8 cellular contexts compared by ENCODE assay signal in genomic region chr1:35929730-35930592, GRCh38. TPM values are rescaled to one million over a fixed set of nuclear protein-coding genes. Genes with fewer than 3 reads are reported as not detected.
DNase-seq lines count a peak whose midpoint lies in the region; ATAC-seq and TF ChIP-seq lines count a peak whose summit lies in the region.

No MANE protein-coding gene starts in this region.

- no peaks in the 10 kb centered on the region for H3K9me3 ChIP-seq in AG04450 (ENCODE audit: control insufficient read depth, insufficient read depth, low read length)
- no peaks in the 10 kb centered on the region for H3K9me3 ChIP-seq in esophagus (ENCODE audit: control insufficient read depth in 2 of 2, insufficient read depth in 1 of 2, low read depth in 1 of 2, low read length in 1 of 2)
- no peaks in the 10 kb centered on the region for H3K9me3 ChIP-seq in muscle layer of colon (ENCODE audit: low read length)
- H3K9me3 ChIP-seq in stomach smooth muscle (ENCODE audit: control insufficient read depth in 2 of 2, low read length in 2 of 2) = no peaks in the 10 kb centered on the region

- WGBS in esophagus, 2 donors = 1% methylated on average over 15 of the region's 15 CpGs

- CTCF ChIA-PET in AG04450 (lab: Charles Lee) = no interaction called here

- POLR2A ChIA-PET in AG04450 (lab: Yijun Ruan, JAX) = no interaction called here

- no peak for ATAC-seq in GM19455 (IDR thresholded peaks at IDR 0.05; ENCODE audit: unreplicated experiment)

- peak overlapping the region; percentile 76 for H3K27ac ChIP-seq in AG04450 (ENCODE audit: low read depth, low read length)
- peak overlapping the region; percentile 98 to 100 for H3K27ac ChIP-seq in esophagus (ENCODE audit: low read depth in 2 of 2, low read length in 1 of 2)
- peak overlapping the region; percentile 74 for H3K27ac ChIP-seq in muscle layer of colon (ENCODE audit: low read depth, low read length)
- H3K27ac ChIP-seq in stomach smooth muscle (ENCODE audit: low read length) = peak overlapping the region; percentile 97

- H3K4me3 ChIP-seq in AG04450 (ENCODE audit: low read depth, low read length) (peak overlapping the region; percentile 83), esophagus (ENCODE audit: low read depth in 1 of 2, low read length in 2 of 2) (peak overlapping the region; percentile 80 to 94), muscle layer of colon (ENCODE audit: low read depth in 1 of 2, low read length in 2 of 2) (peak overlapping the region; percentile 60 to 85), stomach smooth muscle (ENCODE audit: low read length in 2 of 2) (peak overlapping the region; percentile 86 to 91)

- H3K9ac ChIP-seq in muscle layer of colon (ENCODE audit: low read length) (peak overlapping the region; percentile 88), stomach smooth muscle (ENCODE audit: low read length in 2 of 2) (peak overlapping the region; percentile 91 to 94)

- DNase-seq in AG04450 (ENCODE audit: low read depth, low spot score) (no peak), GM19238 (ENCODE audit: insufficient read length, low spot score) (peak; percentile 5), NCI-H510A (lab: John Stamatoyannopoulos, UW) (peak; percentile 80)
- DNase-seq in activated CD8-positive, alpha-beta memory T cell treated with anti-CD3 and anti-CD28 coated beads, Interleukin-2, amount 50 U/mL, for 48 hours = peak; percentile 67

- H3K36me3 ChIP-seq in esophagus (ENCODE audit: control insufficient read depth in 2 of 2, insufficient read depth in 2 of 2, low read length in 1 of 2) (no peaks in the 10 kb centered on the region), muscle layer of colon (ENCODE audit: insufficient read depth, low read length) (no peaks in the 10 kb centered on the region), stomach smooth muscle (ENCODE audit: control insufficient read depth in 2 of 2, insufficient read depth in 2 of 2, low read length in 2 of 2) (no peaks in the 10 kb centered on the region)

- no peaks in the 10 kb centered on the region for H3K4me1 ChIP-seq in esophagus (ENCODE audit: control insufficient read depth in 2 of 2, insufficient read depth in 2 of 2, low read length in 1 of 2)
- peaks cover 29% of the 10 kb centered on the region for H3K4me1 ChIP-seq in muscle layer of colon (ENCODE audit: insufficient read depth, low read length)
- H3K4me1 ChIP-seq in stomach smooth muscle (ENCODE audit: control insufficient read depth, insufficient read depth, low read length) = peaks cover 5% of the 10 kb centered on the region

- no peaks in the 10 kb centered on the region for H3K27me3 ChIP-seq in AG04450 (ENCODE audit: control insufficient read depth, insufficient read depth, low read length)
- H3K27me3 ChIP-seq in esophagus (ENCODE audit: control insufficient read depth in 1 of 2, insufficient read depth in 2 of 2, low read length in 2 of 2) = no peaks in the 10 kb centered on the region
- no peaks in the 10 kb centered on the region for H3K27me3 ChIP-seq in muscle layer of colon (ENCODE audit: control insufficient read depth in 1 of 2, insufficient read depth in 2 of 2, low read length in 2 of 2)
- no peaks in the 10 kb centered on the region for H3K27me3 ChIP-seq in stomach smooth muscle (ENCODE audit: control insufficient read depth in 1 of 2, insufficient read depth in 2 of 2, low read length in 2 of 2)

- no peak for TF ChIP-seq CTCF in AG04450 (IDR thresholded peaks at IDR 0.05; ENCODE audit: low read depth, low read length)

RNA-seq across cellular contexts. Expression of gene AGO3, which starts 0.9 kb away (rescaled TPM):
- polyA plus RNA-seq in AG04450 (2011; rRNA removed) = 21.4 and 22.5 TPM in 2 replicates
- 86.1 and 95.4 TPM in 2 replicates for polyA minus RNA-seq in AG04450 (2011; rRNA and poly(A)+ RNA removed)
- 1 to 10 TPM; 2.6 to 3.2 TPM for polyA plus RNA-seq in esophagus

RNA-seq across cellular contexts. Expression of gene AGO1, which starts 47.0 kb away (rescaled TPM):
- 14.8 and 17.6 TPM in 2 replicates for polyA plus RNA-seq in AG04450 (2011; rRNA removed)
- polyA minus RNA-seq in AG04450 (2011; rRNA and poly(A)+ RNA removed) = 65.2 and 78.6 TPM in 2 replicates
- polyA plus RNA-seq in esophagus = 1 to 10 TPM; 2.3 to 2.5 TPM
